In genomic region chr16:25690563-25691143, GRCh38 we compare ENCODE assay signal across 28 cellular contexts. TPM values are rescaled to one million over a fixed set of nuclear protein-coding genes. Genes with fewer than 3 reads are reported as not detected.
A peak's percentile ranks its signal among the peaks of the same experiment; 100 is the strongest.
DNase-seq lines count a peak whose midpoint lies in the region; ATAC-seq, FAIRE-seq and TF ChIP-seq lines count a peak whose summit lies in the region.
"Had no signal": no experiment of that assay in that cellular context is flagged by ENCODE, and none has a peak within 500 bp of the region (broad histone marks: within the 10 kb centered on the region; RNA-seq: fewer than 3 reads in every experiment).

No MANE protein-coding gene starts in this region.

- TF ChIP-seq POLR2A in stomach (IDR thresholded peaks at IDR 0.05) (no peak), body of pancreas (IDR thresholded peaks at IDR 0.05) (no peak)

- H4K20me1 ChIP-seq in astrocyte (ENCODE audit: insufficient read depth, low read length), result no peaks in the 10 kb centered on the region

- H3K27me3 Mint-ChIP-seq in activated naive CD4-positive, alpha-beta T cell treated with anti-CD3 and anti-CD28 coated beads, Interleukin-2, amount 50 U/mL, for 24 hours, result peaks cover 40% of the 10 kb centered on the region
- peaks cover 20% of the 10 kb centered on the region for H3K27me3 Mint-ChIP-seq in astrocyte (ENCODE audit: low read depth, unreplicated experiment)

- no peak overlapping the region for H3K4me2 ChIP-seq in astrocyte (ENCODE audit: low read length)

- H3K4me3 Mint-ChIP-seq in activated naive CD4-positive, alpha-beta T cell treated with anti-CD3 and anti-CD28 coated beads, Interleukin-2, amount 50 U/mL, for 24 hours, result peak overlapping the region; percentile 20
- H3K4me3 Mint-ChIP-seq in astrocyte (ENCODE audit: unreplicated experiment), result peak overlapping the region; percentile 81
- H3K4me3 Mint-ChIP-seq: T-helper 1 cell treated with Interleukin-12 subunit alpha and Interleukin-12 subunit beta and Interleukin-4 antibody, amounts not matched to agents 30 μg/mL and 1 μg/mL, for 36 hours had no signal

- intact Hi-C loops in stomach (cut with DNase I; ENCODE audit: low total_unique reads) (no loop called here), body of pancreas (cut with DNase I) (no loop called here)

- H3K4me3 ChIP-seq in astrocyte (ENCODE audit: insufficient read depth, low read depth, low read length) (no peak overlapping the region), stomach (peak overlapping the region; percentile 50 to 66 (median 59)), body of pancreas (no peak overlapping the region)

- no peak overlapping the region for H2AFZ ChIP-seq in astrocyte (ENCODE audit: low read depth, low read length)

- FAIRE-seq in astrocyte (lab: Jason Lieb, UNC), result no peak

- ATAC-seq in body of pancreas (no peak), GM18858 (IDR thresholded peaks at IDR 0.05; ENCODE audit: unreplicated experiment) (no peak)

- no peaks in the 10 kb centered on the region for H3K36me3 Mint-ChIP-seq in activated naive CD4-positive, alpha-beta T cell treated with anti-CD3 and anti-CD28 coated beads, Interleukin-2, amount 50 U/mL, for 24 hours
- H3K36me3 Mint-ChIP-seq in astrocyte (ENCODE audit: low read depth, unreplicated experiment), result no peaks in the 10 kb centered on the region

- H3K9me3 ChIP-seq in astrocyte (ENCODE audit: insufficient read depth, low read depth, low read length), result no peaks in the 10 kb centered on the region
- H3K9me3 ChIP-seq in stomach, result no peaks in the 10 kb centered on the region
- H3K9me3 ChIP-seq in body of pancreas, result no peaks in the 10 kb centered on the region
- H3K9me3 ChIP-seq: adrenal gland, neutrophil, upper lobe of left lung had no signal

- WGBS in stomach, 5 donors, result 9 to 19% (median 11%) methylated on average over 6 of the region's 6 CpGs
- 4 to 9% methylated on average over 6 of the region's 6 CpGs for WGBS in body of pancreas, 2 donors

- H3K27ac ChIP-seq in astrocyte (ENCODE audit: low read depth, low read length), result no peak overlapping the region
- peak overlapping the region in 4 of 5 donors; percentile 40 to 70 (median 45) for H3K27ac ChIP-seq in stomach
- no peak overlapping the region for H3K27ac ChIP-seq in body of pancreas
- H3K27ac ChIP-seq: adrenal gland, neutrophil, upper lobe of left lung had no signal

- H3K27me3 ChIP-seq in astrocyte (ENCODE audit: insufficient read depth, low read length) (peaks cover 27% of the 10 kb centered on the region), stomach (peaks cover 0 to 64% (median 23%) of the 10 kb centered on the region in 3 donors), body of pancreas (peaks cover 0 to 14% of the 10 kb centered on the region in 2 donors)

- H3K4me1 Mint-ChIP-seq in activated naive CD4-positive, alpha-beta T cell treated with anti-CD3 and anti-CD28 coated beads, Interleukin-2, amount 50 U/mL, for 24 hours, result peaks cover 16% of the 10 kb centered on the region
- no peaks in the 10 kb centered on the region for H3K4me1 Mint-ChIP-seq in astrocyte (ENCODE audit: low read depth, unreplicated experiment)

- H3K79me2 ChIP-seq in astrocyte (ENCODE audit: insufficient read depth, low read length), result no peaks in the 10 kb centered on the region

- no peak for TF ChIP-seq EP300 in stomach (IDR thresholded peaks at IDR 0.05)

- no peak overlapping the region for H3K27ac Mint-ChIP-seq in activated naive CD4-positive, alpha-beta T cell treated with anti-CD3 and anti-CD28 coated beads, Interleukin-2, amount 50 U/mL, for 24 hours
- no peak overlapping the region for H3K27ac Mint-ChIP-seq in astrocyte (ENCODE audit: unreplicated experiment)
- H3K27ac Mint-ChIP-seq: activated T-helper 2 cell treated with anti-CD3 and anti-CD28 coated beads, Interferon-gamma antibody, Interleukin-2, Interleukin-4, amounts not matched to agents 10 μg/mL and 5 μg/mL and 100 μg/mL, durations not matched to agents 14 hours and 24 hours and 36 hours; CD4-positive, CD25-positive, alpha-beta regulatory T cell; T-helper 1 cell treated with Interleukin-12 subunit alpha and Interleukin-12 subunit beta and Interleukin-4 antibody, amounts not matched to agents 30 μg/mL and 1 μg/mL, for 36 hours had no signal

- H3K9ac ChIP-seq in astrocyte (ENCODE audit: low read length), result no peak overlapping the region

- no peak for TF ChIP-seq CTCF in astrocyte (IDR thresholded peaks at IDR 0.05; ENCODE audit: insufficient read depth, low read depth, low read length)
- TF ChIP-seq CTCF in stomach (IDR thresholded peaks at IDR 0.05), result peak in 1 of 7 experiments; percentile 8
- no peak for TF ChIP-seq CTCF in body of pancreas (IDR thresholded peaks at IDR 0.05)

- H3K4me1 ChIP-seq in astrocyte (ENCODE audit: insufficient read depth, low read length) (no peaks in the 10 kb centered on the region), stomach (peaks cover 9 to 35% (median 29%) of the 10 kb centered on the region in 4 donors), body of pancreas (peaks cover 22% of the 10 kb centered on the region)
- H3K4me1 ChIP-seq: adrenal gland had no signal

- peaks cover 5% of the 10 kb centered on the region for H3K9me3 Mint-ChIP-seq in activated naive CD4-positive, alpha-beta T cell treated with anti-CD3 and anti-CD28 coated beads, Interleukin-2, amount 50 U/mL, for 24 hours
- H3K9me3 Mint-ChIP-seq in astrocyte (ENCODE audit: unreplicated experiment), result peaks cover 4% of the 10 kb centered on the region
- H3K9me3 Mint-ChIP-seq: activated T-helper 2 cell treated with anti-CD3 and anti-CD28 coated beads, Interferon-gamma antibody, Interleukin-2, Interleukin-4, amounts not matched to agents 10 μg/mL and 5 μg/mL and 100 μg/mL, durations not matched to agents 14 hours and 24 hours and 36 hours; T-helper 1 cell treated with Interleukin-12 subunit alpha and Interleukin-12 subunit beta and Interleukin-4 antibody, amounts not matched to agents 30 μg/mL and 1 μg/mL, for 36 hours had no signal

- H3K36me3 ChIP-seq in astrocyte (ENCODE audit: insufficient read depth, low read length), result no peaks in the 10 kb centered on the region
- no peaks in the 10 kb centered on the region for H3K36me3 ChIP-seq in stomach
- H3K36me3 ChIP-seq in body of pancreas (replicated peaks in 1 of 2; ENCODE audit: insufficient read depth in 1 of 2, low read depth in 2 of 2), result no peaks in the 10 kb centered on the region
- H3K36me3 ChIP-seq: adrenal gland, neutrophil, upper lobe of left lung had no signal

- DNase-seq in activated naive CD4-positive, alpha-beta T cell treated with anti-CD3 and anti-CD28 coated beads, Interleukin-2, amount 50 U/mL, for 16 hours, result no peak
- DNase-seq in astrocyte (ENCODE audit: low read depth) (no peak), iPS-NIHi11 (ENCODE audit: low spot score) (peak; percentile 15), stomach (peak; percentile 41), body of pancreas (no peak), NCI-H1105 (lab: John Stamatoyannopoulos, UW) (no peak)
- DNase-seq: activated CD4-positive, CD25-positive, alpha-beta regulatory T cell; adrenal gland; CD4-positive, CD25-positive, alpha-beta regulatory T cell; central memory CD4-positive, alpha-beta T cell; DND-41; effector CD8-positive, alpha-beta T cell; GOT3; kidney glomerular epithelial cell; mesenchymal stem cell; NCI-H2081; NCI-H524 treated with DMSO at 0.1 percent for 48 hours; OCI-M1; SIG-M5; stimulated activated naive CD4-positive, alpha-beta T cell treated with Interleukin-2 at 50 U/mL for 16 hours; upper lobe of left lung had no signal

RNA-seq across cellular contexts. Expression of gene HS3ST4, which starts 1.1 kb away (rescaled TPM):
- total RNA-seq in astrocyte (0.55 and 1.2 TPM in 2 replicates), stomach (1 to 10 TPM in 1 of 5 donors, under 1 TPM in 1, not detected in 3; 0.89 to 1.7 TPM), body of pancreas (not detected)
- polyA plus RNA-seq in stomach, result under 1 TPM; 0.58 to 0.81 (median 0.76) TPM
- total RNA-seq: activated CD8-positive, alpha-beta memory T cell treated with anti-CD3 and anti-CD28 coated beads for 36 hours; activated T-helper 2 cell treated with anti-CD3 and anti-CD28 coated beads, Interferon-gamma antibody, Interleukin-2, Interleukin-4, amounts not matched to agents 10 μg/mL and 5 μg/mL and 100 μg/mL, durations not matched to agents 14 hours and 24 hours and 36 hours; CD4-positive, CD25-positive, alpha-beta regulatory T cell; fibroblast of lung had no signal
- polyA plus RNA-seq: CD4-positive, CD25-positive, alpha-beta regulatory T cell; fibroblast of lung had no signal

Comparison
In these comparisons a context has a peak if more than half of its experiments do, and no peak if none do; other contexts are left out.
1. DNase-seq: peak in iPS-NIHi11 (single experiment) and stomach (single experiment); none in activated naive CD4-positive, alpha-beta T cell treated with anti-CD3 and anti-CD28 coated beads, Interleukin-2, amount 50 U/mL, for 16 hours (single experiment), astrocyte (single experiment), body of pancreas (0 of 4) and NCI-H1105 (single experiment).
2. H3K27ac ChIP-seq: peak in stomach (4 of 5); none in astrocyte (single experiment) and body of pancreas (0 of 4).
3. H3K4me3 ChIP-seq: peak in stomach (4 of 4); none in astrocyte (single experiment) and body of pancreas (0 of 2).